1 cellular context compared by ENCODE assay signal in the genomic region with DNA sequence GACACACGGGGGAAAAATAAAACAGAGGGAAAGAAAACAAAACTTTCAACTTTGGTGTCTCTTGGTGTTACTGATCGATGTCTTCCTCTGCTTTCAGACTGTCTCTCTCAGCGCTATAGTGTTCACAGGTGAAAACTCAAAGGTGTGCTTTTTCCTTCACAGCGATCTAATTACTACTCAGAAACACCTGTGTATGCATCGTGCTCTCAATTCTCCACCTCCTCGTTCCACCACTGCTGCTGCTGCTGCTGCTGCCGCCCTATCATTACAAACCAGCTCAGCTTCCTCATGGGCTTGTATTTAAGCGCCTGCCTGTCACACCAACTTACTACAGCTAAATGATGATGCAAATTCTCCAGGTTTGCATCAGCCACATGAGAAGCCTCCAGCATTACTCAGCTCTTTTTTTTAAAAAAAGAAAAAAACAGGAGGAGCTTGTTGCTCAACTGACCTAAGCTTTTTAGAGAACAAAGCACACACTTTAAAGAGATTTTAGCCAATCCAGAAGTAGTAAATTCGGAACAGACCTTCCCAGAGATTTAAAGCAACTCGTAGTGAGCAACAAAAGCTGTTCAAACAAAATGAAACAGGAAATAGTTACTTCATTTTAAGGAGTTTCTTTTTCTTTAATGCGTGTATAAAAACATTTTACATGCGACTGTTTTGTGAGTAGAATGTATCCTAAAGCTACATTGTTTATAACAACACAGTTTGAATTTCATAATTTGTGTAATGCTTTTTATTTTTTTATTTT.
TF ChIP-seq lines count a peak whose summit lies in the region.

A gene (minus strand): TSS at position 274 of the 754 bp plus-strand sequence. CDS start 280 bp downstream, outside the sequence.

TF ChIP-seq in WTC11, 78 proteins besides CTCF, POLR2A, EP300 and RAD21 (continued from another document):
- TF ChIP-seq, protein P1, sequence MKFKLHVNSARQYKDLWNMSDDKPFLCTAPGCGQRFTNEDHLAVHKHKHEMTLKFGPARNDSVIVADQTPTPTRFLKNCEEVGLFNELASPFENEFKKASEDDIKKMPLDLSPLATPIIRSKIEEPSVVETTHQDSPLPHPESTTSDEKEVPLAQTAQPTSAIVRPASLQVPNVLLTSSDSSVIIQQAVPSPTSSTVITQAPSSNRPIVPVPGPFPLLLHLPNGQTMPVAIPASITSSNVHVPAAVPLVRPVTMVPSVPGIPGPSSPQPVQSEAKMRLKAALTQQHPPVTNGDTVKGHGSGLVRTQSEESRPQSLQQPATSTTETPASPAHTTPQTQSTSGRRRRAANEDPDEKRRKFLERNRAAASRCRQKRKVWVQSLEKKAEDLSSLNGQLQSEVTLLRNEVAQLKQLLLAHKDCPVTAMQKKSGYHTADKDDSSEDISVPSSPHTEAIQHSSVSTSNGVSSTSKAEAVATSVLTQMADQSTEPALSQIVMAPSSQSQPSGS (CRISPR knock-in tag; IDR thresholded peaks at IDR 0.05; ENCODE audit: borderline replicate concordance, low read depth): no peak
- TF ChIP-seq FOXP1 (CRISPR knock-in tag; IDR thresholded peaks at IDR 0.05; ENCODE audit: borderline replicate concordance) (no peak), MYBL2 (CRISPR knock-in tag; IDR thresholded peaks at IDR 0.05) (peak; percentile 65; the same call in 1 of the 2 replicates)
- TF ChIP-seq, protein P2, sequence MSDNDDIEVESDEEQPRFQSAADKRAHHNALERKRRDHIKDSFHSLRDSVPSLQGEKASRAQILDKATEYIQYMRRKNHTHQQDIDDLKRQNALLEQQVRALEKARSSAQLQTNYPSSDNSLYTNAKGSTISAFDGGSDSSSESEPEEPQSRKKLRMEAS (CRISPR knock-in tag; IDR thresholded peaks at IDR 0.05): peak; percentile 79
- TF ChIP-seq, protein P3, sequence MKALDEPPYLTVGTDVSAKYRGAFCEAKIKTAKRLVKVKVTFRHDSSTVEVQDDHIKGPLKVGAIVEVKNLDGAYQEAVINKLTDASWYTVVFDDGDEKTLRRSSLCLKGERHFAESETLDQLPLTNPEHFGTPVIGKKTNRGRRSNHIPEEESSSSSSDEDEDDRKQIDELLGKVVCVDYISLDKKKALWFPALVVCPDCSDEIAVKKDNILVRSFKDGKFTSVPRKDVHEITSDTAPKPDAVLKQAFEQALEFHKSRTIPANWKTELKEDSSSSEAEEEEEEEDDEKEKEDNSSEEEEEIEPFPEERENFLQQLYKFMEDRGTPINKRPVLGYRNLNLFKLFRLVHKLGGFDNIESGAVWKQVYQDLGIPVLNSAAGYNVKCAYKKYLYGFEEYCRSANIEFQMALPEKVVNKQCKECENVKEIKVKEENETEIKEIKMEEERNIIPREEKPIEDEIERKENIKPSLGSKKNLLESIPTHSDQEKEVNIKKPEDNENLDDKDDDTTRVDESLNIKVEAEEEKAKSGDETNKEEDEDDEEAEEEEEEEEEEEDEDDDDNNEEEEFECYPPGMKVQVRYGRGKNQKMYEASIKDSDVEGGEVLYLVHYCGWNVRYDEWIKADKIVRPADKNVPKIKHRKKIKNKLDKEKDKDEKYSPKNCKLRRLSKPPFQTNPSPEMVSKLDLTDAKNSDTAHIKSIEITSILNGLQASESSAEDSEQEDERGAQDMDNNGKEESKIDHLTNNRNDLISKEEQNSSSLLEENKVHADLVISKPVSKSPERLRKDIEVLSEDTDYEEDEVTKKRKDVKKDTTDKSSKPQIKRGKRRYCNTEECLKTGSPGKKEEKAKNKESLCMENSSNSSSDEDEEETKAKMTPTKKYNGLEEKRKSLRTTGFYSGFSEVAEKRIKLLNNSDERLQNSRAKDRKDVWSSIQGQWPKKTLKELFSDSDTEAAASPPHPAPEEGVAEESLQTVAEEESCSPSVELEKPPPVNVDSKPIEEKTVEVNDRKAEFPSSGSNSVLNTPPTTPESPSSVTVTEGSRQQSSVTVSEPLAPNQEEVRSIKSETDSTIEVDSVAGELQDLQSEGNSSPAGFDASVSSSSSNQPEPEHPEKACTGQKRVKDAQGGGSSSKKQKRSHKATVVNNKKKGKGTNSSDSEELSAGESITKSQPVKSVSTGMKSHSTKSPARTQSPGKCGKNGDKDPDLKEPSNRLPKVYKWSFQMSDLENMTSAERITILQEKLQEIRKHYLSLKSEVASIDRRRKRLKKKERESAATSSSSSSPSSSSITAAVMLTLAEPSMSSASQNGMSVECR (CRISPR knock-in tag; IDR thresholded peaks at IDR 0.05; ENCODE audit: borderline replicate concordance): no peak
